ENCODE assay signal across 8 cellular contexts in the genomic region with DNA sequence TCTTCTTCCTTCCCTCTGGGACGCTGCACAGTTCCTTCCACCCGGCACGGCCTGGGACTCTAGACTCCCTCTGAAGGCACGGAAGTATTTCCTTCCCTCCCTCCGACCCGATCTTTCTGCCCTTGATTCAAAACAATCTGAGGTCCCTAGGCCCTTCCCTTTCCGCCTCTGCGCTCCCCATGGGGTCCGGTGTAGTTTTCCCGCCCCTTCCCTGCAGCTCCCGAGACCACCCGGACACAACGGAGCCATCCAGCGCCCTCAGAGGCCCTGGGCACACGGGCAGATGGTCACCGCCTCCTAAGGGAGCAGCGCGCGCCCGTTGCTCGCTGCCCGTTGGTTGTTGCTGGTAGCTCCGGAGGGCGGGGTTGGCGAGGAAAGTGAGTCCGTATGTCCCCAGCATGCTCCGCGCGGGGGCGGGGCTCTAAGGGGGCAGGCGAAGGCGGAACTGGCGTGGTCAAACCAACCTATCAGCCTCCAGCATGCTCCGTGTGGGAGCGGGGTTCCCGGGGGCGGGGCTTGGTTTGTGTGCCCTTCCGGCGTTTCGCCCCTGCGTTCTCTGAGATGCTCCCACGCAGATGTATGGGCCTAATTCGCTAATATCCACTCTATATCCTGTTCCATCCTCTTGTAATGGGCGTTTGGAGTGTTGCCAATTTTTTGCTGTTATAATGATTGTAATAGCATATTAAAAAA. TPM values are rescaled to one million over a fixed set of nuclear protein-coding genes. Genes with fewer than 3 reads are reported as not detected.
DNase-seq lines count a peak whose midpoint lies in the region; ATAC-seq lines count a peak whose summit lies in the region.

No MANE protein-coding gene starts in this region.

- ATAC-seq in GM19372 (IDR thresholded peaks at IDR 0.05; ENCODE audit: low read depth, unreplicated experiment), result peak; percentile 98
- ATAC-seq in HG03521 (IDR thresholded peaks at IDR 0.05; ENCODE audit: unreplicated experiment), result peak; percentile 96
- peak; percentile 95 for ATAC-seq in left lobe of liver

- H3K27me3 Mint-ChIP-seq in dendritic cell treated with granulocyte-macrophage colony-stimulating factor and Interleukin-4, amounts not matched to agents 40 ng/mL and 50 ng/mL, for 4 days, result no peaks in the 10 kb centered on the region

- no peaks in the 10 kb centered on the region for H3K9me3 Mint-ChIP-seq in dendritic cell treated with granulocyte-macrophage colony-stimulating factor and Interleukin-4, amounts not matched to agents 40 ng/mL and 50 ng/mL, for 4 days

- H3K27ac Mint-ChIP-seq in dendritic cell treated with granulocyte-macrophage colony-stimulating factor and Interleukin-4, amounts not matched to agents 40 ng/mL and 50 ng/mL, for 4 days, result peak overlapping the region; percentile 96

- H3K4me3 Mint-ChIP-seq in dendritic cell treated with granulocyte-macrophage colony-stimulating factor and Interleukin-4, amounts not matched to agents 40 ng/mL and 50 ng/mL, for 4 days, result peak overlapping the region; percentile 95

- intact Hi-C loops in dendritic cell treated with granulocyte-macrophage colony-stimulating factor and Interleukin-4, amounts not matched to agents 40 ng/mL and 50 ng/mL, for 4 days (cut with micrococcal nuclease), result loop anchor here (2.0 to 10.0 kb wide), 4 partner anchors 19 to 129 kb away; partner anchors contain the start of genes DDT, MIF, SLC2A11 and SMARCB1

- peaks cover 24% of the 10 kb centered on the region for H3K4me1 Mint-ChIP-seq in dendritic cell treated with granulocyte-macrophage colony-stimulating factor and Interleukin-4, amounts not matched to agents 40 ng/mL and 50 ng/mL, for 4 days (ENCODE audit: low read depth)

- DNase-seq in C1 segment of cervical spinal cord (lab: John Stamatoyannopoulos, UW) (peak; percentile 63 to 99 (median 97)), NCI-H69 (lab: John Stamatoyannopoulos, UW) (peak; percentile 100), left lobe of liver (ENCODE audit: low spot score) (peak; percentile 98)
- peak; percentile 98 to 99 for DNase-seq in activated CD4-positive, alpha-beta T cell treated with anti-CD3 and anti-CD28 coated beads, Interleukin-2, amount 50 U/mL, for 24 hours (ENCODE audit: low read depth in 1 of 2, low spot score in 1 of 2)
- peak; percentile 100 for DNase-seq in stimulated activated CD4-positive, alpha-beta T cell treated with anti-CD3 and anti-CD28 coated beads, Interleukin-2, amount 100 ng/mL, for 24 hours

- peaks cover 10% of the 10 kb centered on the region for H3K36me3 Mint-ChIP-seq in dendritic cell treated with granulocyte-macrophage colony-stimulating factor and Interleukin-4, amounts not matched to agents 40 ng/mL and 50 ng/mL, for 4 days (ENCODE audit: low read depth)

RNA-seq across cellular contexts. Expression of gene MIF, which starts 19.6 kb away (rescaled TPM):
- 81.5 TPM for total RNA-seq in left lobe of liver

RNA-seq across cellular contexts. Expression of gene GSTT2B, which starts 47.2 kb away (rescaled TPM):
- total RNA-seq in left lobe of liver, result 2.9 TPM

RNA-seq across cellular contexts. Expression of gene DDTL, which starts 52.9 kb away (rescaled TPM):
- total RNA-seq in left lobe of liver, result not detected

RNA-seq across cellular contexts. Expression of gene SLC2A11, which starts 56.1 kb away (rescaled TPM):
- 6.8 TPM for total RNA-seq in left lobe of liver

Comparison
In these comparisons a context has a peak if more than half of its experiments do, and no peak if none do; other contexts are left out.
1. Peak in every context shown above with its lines: DNase-seq and ATAC-seq.